1 cellular context compared by ENCODE assay signal in the genomic region with DNA sequence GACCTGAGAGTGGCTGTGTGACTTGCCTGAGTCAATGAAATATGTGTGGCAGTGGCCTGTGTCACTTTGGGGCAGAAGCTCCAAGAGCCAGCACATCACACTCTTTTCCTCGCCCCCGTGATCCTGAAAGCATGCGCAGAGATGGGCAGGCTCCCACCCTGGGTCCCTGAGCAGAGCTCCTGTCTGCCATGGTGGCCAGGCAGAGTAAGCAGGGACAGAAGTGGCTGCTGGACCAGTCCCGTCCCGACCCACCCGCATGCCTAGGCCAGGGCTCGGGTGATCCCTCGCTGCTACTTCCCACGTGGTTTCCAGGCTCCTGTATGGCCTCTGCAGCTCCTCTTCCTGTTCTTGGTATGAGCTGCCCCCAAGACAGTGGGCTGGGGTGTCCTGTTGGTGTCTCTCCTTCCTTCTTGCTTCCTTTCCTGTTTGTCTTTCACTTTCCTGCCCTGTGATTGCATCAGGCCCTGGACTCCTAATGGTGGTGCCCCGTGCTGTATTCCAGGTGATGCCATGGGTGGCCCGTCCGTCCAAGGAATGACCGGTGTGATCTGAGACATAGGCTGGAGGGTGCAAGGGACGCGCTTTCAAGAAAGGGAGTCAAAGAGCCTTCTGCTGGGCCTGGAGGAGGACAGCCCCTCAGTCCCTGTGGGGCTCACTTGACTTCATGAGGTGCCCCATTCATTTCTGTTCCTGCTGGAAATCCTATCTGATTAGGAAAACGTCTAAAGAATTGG.
TF ChIP-seq lines count a peak whose summit lies in the region.

No MANE protein-coding gene starts in this region.

TF ChIP-seq in K562, 482 proteins besides CTCF, POLR2A, EP300 and RAD21 (continued from another document):
- TF ChIP-seq, protein P1, sequence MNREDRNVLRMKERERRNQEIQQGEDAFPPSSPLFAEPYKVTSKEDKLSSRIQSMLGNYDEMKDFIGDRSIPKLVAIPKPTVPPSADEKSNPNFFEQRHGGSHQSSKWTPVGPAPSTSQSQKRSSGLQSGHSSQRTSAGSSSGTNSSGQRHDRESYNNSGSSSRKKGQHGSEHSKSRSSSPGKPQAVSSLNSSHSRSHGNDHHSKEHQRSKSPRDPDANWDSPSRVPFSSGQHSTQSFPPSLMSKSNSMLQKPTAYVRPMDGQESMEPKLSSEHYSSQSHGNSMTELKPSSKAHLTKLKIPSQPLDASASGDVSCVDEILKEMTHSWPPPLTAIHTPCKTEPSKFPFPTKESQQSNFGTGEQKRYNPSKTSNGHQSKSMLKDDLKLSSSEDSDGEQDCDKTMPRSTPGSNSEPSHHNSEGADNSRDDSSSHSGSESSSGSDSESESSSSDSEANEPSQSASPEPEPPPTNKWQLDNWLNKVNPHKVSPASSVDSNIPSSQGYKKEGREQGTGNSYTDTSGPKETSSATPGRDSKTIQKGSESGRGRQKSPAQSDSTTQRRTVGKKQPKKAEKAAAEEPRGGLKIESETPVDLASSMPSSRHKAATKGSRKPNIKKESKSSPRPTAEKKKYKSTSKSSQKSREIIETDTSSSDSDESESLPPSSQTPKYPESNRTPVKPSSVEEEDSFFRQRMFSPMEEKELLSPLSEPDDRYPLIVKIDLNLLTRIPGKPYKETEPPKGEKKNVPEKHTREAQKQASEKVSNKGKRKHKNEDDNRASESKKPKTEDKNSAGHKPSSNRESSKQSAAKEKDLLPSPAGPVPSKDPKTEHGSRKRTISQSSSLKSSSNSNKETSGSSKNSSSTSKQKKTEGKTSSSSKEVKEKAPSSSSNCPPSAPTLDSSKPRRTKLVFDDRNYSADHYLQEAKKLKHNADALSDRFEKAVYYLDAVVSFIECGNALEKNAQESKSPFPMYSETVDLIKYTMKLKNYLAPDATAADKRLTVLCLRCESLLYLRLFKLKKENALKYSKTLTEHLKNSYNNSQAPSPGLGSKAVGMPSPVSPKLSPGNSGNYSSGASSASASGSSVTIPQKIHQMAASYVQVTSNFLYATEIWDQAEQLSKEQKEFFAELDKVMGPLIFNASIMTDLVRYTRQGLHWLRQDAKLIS (CRISPR knock-in tag; IDR thresholded peaks at IDR 0.05), result no peak
- TF ChIP-seq ETV5 (CRISPR knock-in tag; IDR thresholded peaks at IDR 0.05; ENCODE audit: low read depth), result no peak
